ENCODE assay signal across 11 cellular contexts in the genomic region with DNA sequence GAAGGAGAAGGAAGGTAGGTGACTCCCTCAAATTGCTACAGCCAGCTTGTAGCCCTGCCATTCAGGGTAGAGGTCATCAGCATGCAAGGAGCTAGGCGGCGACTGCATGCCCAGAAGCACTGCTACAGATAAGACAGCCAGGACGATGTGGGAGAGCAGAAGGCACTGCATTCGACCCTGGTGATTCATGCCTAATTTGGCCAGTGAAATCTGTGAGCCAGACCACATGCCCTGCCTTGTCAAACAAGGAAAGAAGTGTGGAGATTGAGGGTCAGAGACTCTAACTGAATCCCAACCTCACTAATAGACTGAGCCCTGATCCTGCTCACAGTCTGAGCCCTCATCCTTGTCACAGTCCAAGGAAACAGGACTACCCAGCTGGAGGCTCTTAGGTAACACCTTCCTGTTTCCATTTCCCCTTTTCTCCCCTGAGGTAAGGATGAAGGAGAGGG.
DNase-seq lines count a peak whose midpoint lies in the region; ATAC-seq and TF ChIP-seq lines count a peak whose summit lies in the region.
"Had no signal": no experiment of that assay in that cellular context is flagged by ENCODE, and none has a peak within 500 bp of the region (broad histone marks: within the 10 kb centered on the region; RNA-seq: fewer than 3 reads in every experiment).

No MANE protein-coding gene starts in this region.

- H2AFZ ChIP-seq in ACC112 (ENCODE audit: low read length, unreplicated experiment), result peak overlapping the region; percentile 83

- H3K4me1 ChIP-seq in ACC112 (ENCODE audit: control insufficient read depth, insufficient read depth, low read length, unreplicated experiment) (peaks cover 26% of the 10 kb centered on the region), foreskin keratinocyte (no peaks in the 10 kb centered on the region)

- peaks cover 37% of the 10 kb centered on the region for H3K27me3 Mint-ChIP-seq in nephron progenitor cell (ENCODE audit: low read depth, poor library complexity)

- H3K27me3 ChIP-seq in ACC112 (ENCODE audit: insufficient read depth, low read length) (no peaks in the 10 kb centered on the region), foreskin keratinocyte (no peaks in the 10 kb centered on the region)
- H3K27me3 ChIP-seq: Peyer's patch had no signal

- H3K36me3 Mint-ChIP-seq in nephron progenitor cell (ENCODE audit: low read depth), result no peaks in the 10 kb centered on the region
- H3K36me3 Mint-ChIP-seq: naive thymus-derived CD4-positive, alpha-beta T cell had no signal

- H3K4me1 Mint-ChIP-seq in nephron progenitor cell, result peaks cover 85% of the 10 kb centered on the region

- ATAC-seq in foreskin keratinocyte (peak; percentile 23), GM18873 (IDR thresholded peaks at IDR 0.05; ENCODE audit: low FRiP score, unreplicated experiment) (no peak), HG02884 (IDR thresholded peaks at IDR 0.05; ENCODE audit: unreplicated experiment) (no peak)
- ATAC-seq: naive thymus-derived CD4-positive, alpha-beta T cell had no signal

- no peak overlapping the region; the same call in 1 of the 2 replicates for H3K27ac ChIP-seq in ACC112 (ENCODE audit: low read depth, low read length)
- H3K27ac ChIP-seq in foreskin keratinocyte, result no peak overlapping the region
- H3K27ac ChIP-seq: Peyer's patch had no signal

- H3K36me3 ChIP-seq in ACC112 (ENCODE audit: insufficient read depth, low read length), result no peaks in the 10 kb centered on the region
- H3K36me3 ChIP-seq: Peyer's patch had no signal

- H3K27ac Mint-ChIP-seq in nephron progenitor cell, result no peak overlapping the region
- H3K27ac Mint-ChIP-seq: naive thymus-derived CD4-positive, alpha-beta T cell had no signal

- DNase-seq in H4 (ENCODE audit: low spot score) (peak; percentile 86), SW 1271 (lab: John Stamatoyannopoulos, UW) (peak; percentile 24 to 62), foreskin keratinocyte (peak; percentile 49 to 57), NCI-H2227 (lab: John Stamatoyannopoulos, UW; ENCODE audit: unreplicated experiment) (no peak), nephron progenitor cell (no peak)
- DNase-seq: DND-41; naive thymus-derived CD4-positive, alpha-beta T cell had no signal

- TF ChIP-seq CTCF in foreskin keratinocyte (conservative IDR thresholded peaks at IDR 0.05) (no peak), nephron progenitor cell (IDR thresholded peaks at IDR 0.05) (no peak)

- no peak overlapping the region for H3K4me3 Mint-ChIP-seq in nephron progenitor cell

- no peaks in the 10 kb centered on the region for H3K79me2 ChIP-seq in ACC112 (ENCODE audit: control insufficient read depth, insufficient read depth, low read length, unreplicated experiment)

- H3K4me3 ChIP-seq in ACC112 (ENCODE audit: low read depth, low read length), result no peak overlapping the region
- H3K4me3 ChIP-seq: Peyer's patch had no signal

- peaks cover 6% of the 10 kb centered on the region for H3K9me3 Mint-ChIP-seq in nephron progenitor cell

Comparison
In these comparisons a context has a peak if more than half of its experiments do, and no peak if none do; other contexts are left out.
1. DNase-seq: peak in H4 (single experiment), SW 1271 (2 of 2) and foreskin keratinocyte (2 of 2); none in NCI-H2227 (single experiment) and nephron progenitor cell (single experiment).